Comparison of ENCODE assay signal across 9 cellular contexts in the genomic region with DNA sequence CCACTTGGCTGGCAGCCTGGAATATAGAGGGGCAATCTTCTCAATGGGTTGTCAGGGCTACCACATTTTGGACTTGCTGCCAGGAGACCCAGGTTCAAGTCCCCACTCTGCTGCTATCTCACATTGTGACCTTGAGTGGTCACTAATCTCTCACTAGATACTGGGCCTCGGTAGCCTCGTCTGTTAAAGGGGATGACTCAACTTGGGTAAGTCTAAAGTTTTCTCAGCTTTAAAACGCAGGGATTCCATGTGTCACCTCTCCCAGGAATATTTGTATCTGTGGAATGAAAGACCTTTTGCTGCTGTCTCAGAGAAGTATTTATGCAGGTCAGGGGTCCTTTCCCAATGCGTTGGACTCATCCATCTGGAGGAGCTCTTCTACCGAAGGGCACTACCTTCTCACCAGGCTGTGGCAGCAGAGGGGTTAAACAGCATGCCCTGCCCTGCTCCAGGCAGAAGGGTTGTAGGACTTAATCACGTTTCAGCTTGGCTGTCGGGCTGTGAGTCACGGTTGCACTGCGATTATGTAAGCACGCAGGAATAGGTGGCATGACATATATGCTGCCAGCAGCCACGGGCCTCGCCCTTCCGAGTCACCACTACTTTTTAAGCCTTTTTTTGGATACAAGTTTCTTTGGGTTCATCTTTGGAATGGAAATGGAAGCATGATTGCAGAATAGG.
DNase-seq lines count a peak whose midpoint lies in the region; ATAC-seq and TF ChIP-seq lines count a peak whose summit lies in the region.
"Had no signal": no experiment of that assay in that cellular context is flagged by ENCODE, and none has a peak within 500 bp of the region (broad histone marks: within the 10 kb centered on the region; RNA-seq: fewer than 3 reads in every experiment).

No MANE protein-coding gene starts in this region.

- intact Hi-C loops in colonic mucosa (cut with DNase I) = no loop called here

- no peaks in the 10 kb centered on the region for H3K36me3 ChIP-seq in colonic mucosa

- no peaks in the 10 kb centered on the region for H3K4me1 Mint-ChIP-seq in activated CD4-positive, alpha-beta T cell treated with anti-CD3 and anti-CD28 coated beads, Interleukin-2, amount 10 ng/mL, durations not matched to agents 7 days and 5 days

- peak overlapping the region; percentile 62 for H3K27ac ChIP-seq in colonic mucosa

- peaks cover 4% of the 10 kb centered on the region for H3K36me3 Mint-ChIP-seq in activated CD4-positive, alpha-beta T cell treated with anti-CD3 and anti-CD28 coated beads, Interleukin-2, amount 10 ng/mL, durations not matched to agents 7 days and 5 days (ENCODE audit: low read depth)

- TF ChIP-seq POLR2A in NB4 (IDR thresholded peaks at IDR 0.05; ENCODE audit: extremely low read depth, insufficient read length) = no peak

- H3K27me3 ChIP-seq in colonic mucosa = no peaks in the 10 kb centered on the region

- CTCF ChIA-PET in activated CD4-positive, alpha-beta T cell treated with anti-CD3 and anti-CD28 coated beads, Interleukin-2, amount 10 ng/mL, durations not matched to agents 7 days and 5 days (lab: Charles Lee) = interaction anchor here (1.0 to 1.2 kb wide), 3 partner anchors 8 to 83 kb away, joined by 3 read pairs; no protein-coding TSS in a partner anchor

- no peaks in the 10 kb centered on the region for H3K9me3 ChIP-seq in colonic mucosa

- DNase-seq in CD1c-positive myeloid dendritic cell (ENCODE audit: extremely low spot score) (peak; percentile 79), NB4 (ENCODE audit: low read depth) (peak; percentile 93), colonic mucosa (peak; percentile 85), lung microvascular endothelial cell (ENCODE audit: low read depth in 2 of 2) (peak; percentile 47 to 82), NCI-H146 (lab: John Stamatoyannopoulos, UW) (no peak), NCI-H69 (lab: John Stamatoyannopoulos, UW) (no peak)
- no peak for DNase-seq in activated CD4-positive, alpha-beta T cell treated with anti-CD3 and anti-CD28 coated beads, Interleukin-2, amount 10 ng/mL, durations not matched to agents 7 days and 5 days
- DNase-seq: activated T-cell treated with anti-CD3 and anti-CD28 coated beads, Interleukin-2, amount 50 U/mL, for 4 hours had no signal

- H3K4me3 ChIP-seq in NB4 (ENCODE audit: low read depth, low read length) = no peak overlapping the region
- no peak overlapping the region for H3K4me3 ChIP-seq in colonic mucosa

- peak overlapping the region in 1 of 2 donors; percentile 42 for H3K9ac ChIP-seq in colonic mucosa (ENCODE audit: low read depth in 2 of 2, low read length in 2 of 2)

- no peak overlapping the region for H3K27ac Mint-ChIP-seq in activated CD4-positive, alpha-beta T cell treated with anti-CD3 and anti-CD28 coated beads, Interleukin-2, amount 10 ng/mL, durations not matched to agents 7 days and 5 days

- peaks cover 13% of the 10 kb centered on the region for H3K4me1 ChIP-seq in colonic mucosa

- H3K27me3 Mint-ChIP-seq in activated CD4-positive, alpha-beta T cell treated with anti-CD3 and anti-CD28 coated beads, Interleukin-2, amount 10 ng/mL, durations not matched to agents 7 days and 5 days = peaks cover 5% of the 10 kb centered on the region

- peaks cover 4% of the 10 kb centered on the region for H3K9me3 Mint-ChIP-seq in activated CD4-positive, alpha-beta T cell treated with anti-CD3 and anti-CD28 coated beads, Interleukin-2, amount 10 ng/mL, durations not matched to agents 7 days and 5 days

- ATAC-seq in GM21515 (IDR thresholded peaks at IDR 0.05; ENCODE audit: unreplicated experiment) = no peak
- ATAC-seq: activated T-cell treated with anti-CD3 and anti-CD28 coated beads, Interleukin-2, amount 50 U/mL, for 4 hours had no signal

- POLR2A ChIA-PET in activated CD4-positive, alpha-beta T cell treated with anti-CD3 and anti-CD28 coated beads, Interleukin-2, amount 10 ng/mL, durations not matched to agents 7 days and 5 days (lab: Charles Lee) = no interaction called here

- no peak overlapping the region for H3K4me3 Mint-ChIP-seq in activated CD4-positive, alpha-beta T cell treated with anti-CD3 and anti-CD28 coated beads, Interleukin-2, amount 10 ng/mL, durations not matched to agents 7 days and 5 days
- H3K4me3 Mint-ChIP-seq: activated T-cell treated with anti-CD3 and anti-CD28 coated beads, Interleukin-2, amount 50 U/mL, for 4 hours had no signal

- peak; percentile 22 for TF ChIP-seq CTCF in NB4 (IDR thresholded peaks at IDR 0.05; ENCODE audit: low read depth, low read length)
- no peak for TF ChIP-seq CTCF in colonic mucosa (IDR thresholded peaks at IDR 0.05)

Comparison
In these comparisons a context has a peak if more than half of its experiments do, and no peak if none do; other contexts are left out.
1. DNase-seq: peak in CD1c-positive myeloid dendritic cell (single experiment), NB4 (single experiment), colonic mucosa (single experiment) and lung microvascular endothelial cell (2 of 2); none in NCI-H146 (single experiment), NCI-H69 (single experiment) and activated CD4-positive, alpha-beta T cell treated with anti-CD3 and anti-CD28 coated beads, Interleukin-2, amount 10 ng/mL, durations not matched to agents 7 days and 5 days (single experiment).